In genomic region chr17:48583708-48584582, GRCh38 we compare ENCODE assay signal across 11 cellular contexts. TPM values are rescaled to one million over a fixed set of nuclear protein-coding genes. Genes with fewer than 3 reads are reported as not detected.
A peak's percentile ranks its signal among the peaks of the same experiment; 100 is the strongest.
DNase-seq lines count a peak whose midpoint lies in the region; ATAC-seq, FAIRE-seq and TF ChIP-seq lines count a peak whose summit lies in the region.
"Had no signal": no experiment of that assay in that cellular context is flagged by ENCODE, and none has a peak within 500 bp of the region (broad histone marks: within the 10 kb centered on the region; RNA-seq: fewer than 3 reads in every experiment).

No MANE protein-coding gene starts in this region.

- WGBS in IMR-90 (ENCODE audit: extremely low coverage in 2 of 2, insufficient read length in 1 of 2), 2 experiments: no CpG with 5 or more reads among the region's 3 CpGs
- 23% methylated on average over 3 of the region's 3 CpGs for WGBS in K562 (ENCODE audit: insufficient coverage, low coverage, missing lambda C conversion rate)
- 73% methylated on average over 3 of the region's 3 CpGs for WGBS in right cardiac atrium

- H3K56ac ChIP-seq in IMR-90 (ENCODE audit: extremely low read depth, insufficient read depth, low read length): peak overlapping the region; percentile 82; the same call in 1 of the 2 replicates

- H3K79me2 ChIP-seq in K562 (ENCODE audit: control insufficient read depth, insufficient read depth, low read length): peaks cover 57% of the 10 kb centered on the region

- peak overlapping the region; percentile 97 for H3K23ac ChIP-seq in IMR-90 (ENCODE audit: low read depth, low read length)

- H4K20me1 ChIP-seq in IMR-90 (ENCODE audit: insufficient read depth, low read length): no peaks in the 10 kb centered on the region; the same call in 1 of the 2 replicates
- no peaks in the 10 kb centered on the region for H4K20me1 ChIP-seq in K562 (replicated peaks; ENCODE audit: control insufficient read depth, insufficient read depth, low read length)

- TF ChIP-seq CTCF in IMR-90 (conservative IDR thresholded peaks at IDR 0.05; ENCODE audit: low read depth, low read length): no peak
- no peak for TF ChIP-seq CTCF in K562 (IDR thresholded peaks at IDR 0.05 in 2 of 3, conservative IDR thresholded peaks at IDR 0.05 in 1 of 3; ENCODE audit: insufficient read depth in 2 of 3, low read depth in 1 of 3, low read length in 3 of 3)
- TF ChIP-seq CTCF in nephron progenitor cell (IDR thresholded peaks at IDR 0.05): no peak

- H3K27ac ChIP-seq in CD4-positive, alpha-beta memory T cell (ENCODE audit: low read depth, low read length): no peak overlapping the region
- H3K27ac ChIP-seq in IMR-90 (ENCODE audit: insufficient read depth, low read length) (peak overlapping the region; percentile 100), K562 (ENCODE audit: extremely low read depth, low read depth, low read length) (peak overlapping the region; percentile 95), right cardiac atrium (ENCODE audit: low read length) (no peak overlapping the region)

- H2BK5ac ChIP-seq in IMR-90 (ENCODE audit: low read depth, low read length, poor library complexity, severe bottlenecking): peak overlapping the region; percentile 99

- no peaks in the 10 kb centered on the region for H3K36me3 ChIP-seq in CD4-positive, alpha-beta memory T cell (ENCODE audit: insufficient read depth, low read length)
- H3K36me3 ChIP-seq in IMR-90 (ENCODE audit: control insufficient read depth, insufficient read depth, low read length) (peaks cover 16% of the 10 kb centered on the region; the same call in 1 of the 2 replicates), K562 (ENCODE audit: control insufficient read depth, insufficient read depth, low read length) (no peaks in the 10 kb centered on the region)

- peak overlapping the region in 1 of 7 donors; percentile 66 for H3K27ac Mint-ChIP-seq in CD4-positive, alpha-beta memory T cell
- peak overlapping the region; percentile 100 for H3K27ac Mint-ChIP-seq in nephron progenitor cell
- H3K27ac Mint-ChIP-seq: activated naive CD4-positive, alpha-beta T cell treated with anti-CD3 and anti-CD28 coated beads for 36 hours had no signal

- H4K5ac ChIP-seq in IMR-90 (ENCODE audit: low read depth, low read length): peak overlapping the region; percentile 76

- H2AFZ ChIP-seq in IMR-90 (replicated peaks; ENCODE audit: low read length, poor library complexity): no peak overlapping the region
- H2AFZ ChIP-seq in K562 (ENCODE audit: low read depth, low read length): peak overlapping the region; percentile 35; the same call in 1 of the 2 replicates

- H2BK120ac ChIP-seq in IMR-90 (ENCODE audit: low read depth, low read length): peak overlapping the region; percentile 93

- no peak for TF ChIP-seq POLR2A in IMR-90 (IDR thresholded peaks at IDR 0.05; ENCODE audit: low read depth, low read length)
- TF ChIP-seq POLR2A in K562 (conservative IDR thresholded peaks at IDR 0.05): no peak

- H3K9ac ChIP-seq in IMR-90 (ENCODE audit: low read depth, low read length) (peak overlapping the region; percentile 100), K562 (ENCODE audit: insufficient read depth in 1 of 2, low read depth in 2 of 2, low read length in 2 of 2) (peak overlapping the region in 1 of 2 experiments; percentile 35; a peak in 2 of 4 replicates)

- H2AK5ac ChIP-seq in IMR-90 (ENCODE audit: low read depth, low read length): peak overlapping the region; percentile 87

- H3K4me2 ChIP-seq in IMR-90 (ENCODE audit: low read depth, low read length) (peak overlapping the region; percentile 98), K562 (ENCODE audit: insufficient read depth, low read length) (peak overlapping the region; percentile 90)

- no peak for TF ChIP-seq RAD21 in IMR-90 (IDR thresholded peaks at IDR 0.05; ENCODE audit: low read length)
- no peak for TF ChIP-seq RAD21 in K562 (CRISPR knock-in tag; conservative IDR thresholded peaks at IDR 0.05 in 1 of 2, IDR thresholded peaks at IDR 0.05 in 1 of 2)

- dilution Hi-C loops in IMR-90 (cut with HindIII; ENCODE audit: low sequenced_read_pairs, unreplicated experiment): no loop called here

- no peak for TF ChIP-seq EP300 in K562 (IDR thresholded peaks at IDR 0.05; ENCODE audit: low read length)

- POLR2A ChIA-PET in CD4-positive, alpha-beta memory T cell (lab: Charles Lee; ENCODE audit: partially characterized antibody): interaction anchor here (1.4 kb wide), 1 partner anchor 92 kb away, joined by 6 read pairs; no protein-coding TSS in a partner anchor
- POLR2A ChIA-PET in IMR-90 (lab: Charles Lee; ENCODE audit: unreplicated experiment): interaction anchor here (0.6 to 1.5 kb wide), 3 partner anchors 13 to 28 kb away, joined by 4 to 6 read pairs (median 5); no protein-coding TSS in a partner anchor
- POLR2A ChIA-PET in K562 (lab: Yijun Ruan, JAX): interaction anchor here (2.4 kb wide), 1 partner anchor 9 kb away, joined by 12 read pairs; the partner anchor contains the start of gene HOXB5

- H4K8ac ChIP-seq in IMR-90 (ENCODE audit: low read depth in 2 of 2, low read length in 2 of 2): peak overlapping the region; percentile 82 to 89

- H3K27me3 Mint-ChIP-seq in CD4-positive, alpha-beta memory T cell: peaks cover 59 to 75% of the 10 kb centered on the region in 2 donors
- peaks cover 7% of the 10 kb centered on the region for H3K27me3 Mint-ChIP-seq in nephron progenitor cell (ENCODE audit: low read depth, poor library complexity)

- in situ Hi-C loops in IMR-90 (cut with MboI; ENCODE audit: low sequenced_read_pairs) (no loop called here), K562 (cut with MboI) (no loop called here)

- ATAC-seq in IMR-90 (ENCODE audit: low read depth) (no peak), K562 (no peak), GM21447 (IDR thresholded peaks at IDR 0.05; ENCODE audit: unreplicated experiment) (no peak), right cardiac atrium (no peak)

- H3K4me3 Mint-ChIP-seq in CD4-positive, alpha-beta memory T cell: peak overlapping the region in 6 of 8 donors; percentile 12 to 58 (median 51)
- peak overlapping the region; percentile 99 for H3K4me3 Mint-ChIP-seq in nephron progenitor cell
- H3K4me3 Mint-ChIP-seq: activated naive CD4-positive, alpha-beta T cell treated with anti-CD3 and anti-CD28 coated beads for 36 hours had no signal

- no peaks in the 10 kb centered on the region; the same call in 1 of the 2 replicates for H3K9me1 ChIP-seq in IMR-90 (ENCODE audit: insufficient read depth, low read length)
- H3K9me1 ChIP-seq in K562 (ENCODE audit: control insufficient read depth, insufficient read depth, low read length): no peaks in the 10 kb centered on the region

- H3K4ac ChIP-seq in IMR-90 (ENCODE audit: low read depth, low read length): peak overlapping the region; percentile 99

- H2BK20ac ChIP-seq in IMR-90 (ENCODE audit: low read depth, low read length): peak overlapping the region; percentile 76

- no peak overlapping the region for H2AK9ac ChIP-seq in IMR-90 (replicated peaks; ENCODE audit: low read depth, low read length, poor library complexity)

- intact Hi-C loops in CD4-positive, alpha-beta memory T cell (cut with micrococcal nuclease): no loop called here
- intact Hi-C loops in IMR-90 (cut with micrococcal nuclease) (no loop called here), K562 (cut with micrococcal nuclease) (no loop called here), right cardiac atrium (cut with DNase I) (no loop called here)

- no peak overlapping the region for H3K4me3 ChIP-seq in CD4-positive, alpha-beta memory T cell (ENCODE audit: low read length in 2 of 2)
- H3K4me3 ChIP-seq in IMR-90 (ENCODE audit: insufficient read depth, low read depth, low read length) (peak overlapping the region; percentile 2; the same call in 1 of the 2 replicates), K562 (peak overlapping the region; percentile 50; the same call in 1 of the 2 replicates), right cardiac atrium (ENCODE audit: low read length) (no peak overlapping the region)

- peaks cover 17 to 67% (median 43%) of the 10 kb centered on the region in 4 donors for H3K4me1 Mint-ChIP-seq in CD4-positive, alpha-beta memory T cell
- peaks cover 54% of the 10 kb centered on the region for H3K4me1 Mint-ChIP-seq in nephron progenitor cell

- no peak for FAIRE-seq in K562 (lab: Jason Lieb, UNC)
- FAIRE-seq: islet of Langerhans had no signal

- H3K9me3 ChIP-seq in CD4-positive, alpha-beta memory T cell (ENCODE audit: control insufficient read depth in 1 of 2, low read length in 2 of 2): no peaks in the 10 kb centered on the region
- H3K9me3 ChIP-seq in IMR-90 (ENCODE audit: control insufficient read depth, insufficient read depth, low read length): no peaks in the 10 kb centered on the region
- H3K9me3 ChIP-seq in K562 (replicated peaks; ENCODE audit: control insufficient read depth, insufficient read depth, low read depth, low read length): no peaks in the 10 kb centered on the region
- no peaks in the 10 kb centered on the region for H3K9me3 ChIP-seq in right cardiac atrium (ENCODE audit: control insufficient read depth, low read length)

- H3K4me1 ChIP-seq in CD4-positive, alpha-beta memory T cell (ENCODE audit: insufficient read depth, low read length): peaks cover 50% of the 10 kb centered on the region
- H3K4me1 ChIP-seq in IMR-90 (ENCODE audit: control insufficient read depth, insufficient read depth, low read length) (peaks cover 10% of the 10 kb centered on the region), K562 (replicated peaks in 1 of 2; ENCODE audit: control insufficient read depth in 2 of 2, insufficient read depth in 2 of 2, low read length in 2 of 2) (peaks cover 37 to 46% of the 10 kb centered on the region in 2 experiments), right cardiac atrium (ENCODE audit: control insufficient read depth, insufficient read depth, low read length) (no peaks in the 10 kb centered on the region)

- no peaks in the 10 kb centered on the region for H3K79me1 ChIP-seq in IMR-90 (ENCODE audit: low read depth in 1 of 2, low read length in 2 of 2)

- CTCF ChIA-PET in CD4-positive, alpha-beta memory T cell (lab: Charles Lee; ENCODE audit: partially characterized antibody): interaction anchor here (0.8 to 2.6 kb wide), 7 partner anchors 12 to 276 kb away, joined by 3 to 18 read pairs (median 4); no protein-coding TSS in a partner anchor
- CTCF ChIA-PET in IMR-90 (lab: Yijun Ruan, JAX) (interaction anchor here (1.7 to 1.9 kb wide), 2 partner anchors 9 to 91 kb away, joined by 4 to 5 read pairs; partner anchors contain the start of gene HOXB5), K562 (lab: Yijun Ruan, JAX; ENCODE audit: low intra/inter-chr PET ratio) (interaction anchor here (0.6 kb wide), 1 partner anchor 224 kb away, joined by 3 read pairs; no protein-coding TSS in a partner anchor)

- peaks cover 0 to 8% of the 10 kb centered on the region in 2 donors for H3K36me3 Mint-ChIP-seq in CD4-positive, alpha-beta memory T cell
- H3K36me3 Mint-ChIP-seq in nephron progenitor cell (ENCODE audit: low read depth): peaks cover 88% of the 10 kb centered on the region

- BruUV-seq in IMR-90 (replicated peaks; lab: Mats Ljungman, UMichigan) (no TSS peak), K562 (replicated peaks; lab: Mats Ljungman, UMichigan) (TSS peak; percentile 31)

- H4K91ac ChIP-seq in IMR-90 (ENCODE audit: insufficient read depth, low read depth, low read length): peak overlapping the region; percentile 96

- H3K18ac ChIP-seq in IMR-90 (ENCODE audit: low read depth, low read length): peak overlapping the region; percentile 85

- peak overlapping the region; percentile 75 for H2BK15ac ChIP-seq in IMR-90 (ENCODE audit: low read depth, low read length)

- peaks cover 40% of the 10 kb centered on the region for H3K27me3 ChIP-seq in CD4-positive, alpha-beta memory T cell (ENCODE audit: insufficient read depth, low read length)
- no peaks in the 10 kb centered on the region for H3K27me3 ChIP-seq in IMR-90 (ENCODE audit: control insufficient read depth, insufficient read depth, low read length)
- no peaks in the 10 kb centered on the region for H3K27me3 ChIP-seq in K562 (ENCODE audit: control insufficient read depth in 2 of 2, insufficient read depth in 2 of 2, low read length in 2 of 2)
- H3K27me3 ChIP-seq in right cardiac atrium (ENCODE audit: control insufficient read depth, insufficient read depth): no peaks in the 10 kb centered on the region

- H3K14ac ChIP-seq in IMR-90 (replicated peaks; ENCODE audit: low read depth, low read length): peak overlapping the region; percentile 92

- DNase-seq in CD4-positive, alpha-beta memory T cell: no peak
- DNase-seq in IMR-90 (peak; percentile 39), K562 (ENCODE audit: extremely low read depth in 1 of 4, low spot score in 3 of 4) (peak in 1 of 4 experiments; percentile 31), nephron progenitor cell (no peak), right cardiac atrium (no peak), NCI-H187 (lab: John Stamatoyannopoulos, UW) (no peak)
- DNase-seq: activated naive CD4-positive, alpha-beta T cell treated with anti-CD3 and anti-CD28 coated beads for 36 hours; cortex of kidney; NCI-H2171 treated with DMSO at 0.1 percent for 48 hours had no signal

- no peaks in the 10 kb centered on the region for H3K9me3 Mint-ChIP-seq in CD4-positive, alpha-beta memory T cell
- H3K9me3 Mint-ChIP-seq in nephron progenitor cell: no peaks in the 10 kb centered on the region
- H3K9me3 Mint-ChIP-seq: activated naive CD4-positive, alpha-beta T cell treated with anti-CD3 and anti-CD28 coated beads for 36 hours had no signal

RNA-seq across cellular contexts. Expression of gene HOXB4, which starts 5.8 kb away (rescaled TPM):
- total RNA-seq in CD4-positive, alpha-beta memory T cell: 1 to 10 TPM; 3.1 to 4.5 TPM
- polyA plus RNA-seq in CD4-positive, alpha-beta memory T cell: under 1 TPM; 0.11 to 0.13 TPM
- total RNA-seq in IMR-90 (2012; rRNA removed): 1.9 and 2.0 TPM in 2 replicates
- 7.8 and 8.5 TPM in 2 replicates for polyA plus RNA-seq in IMR-90 (2012; rRNA removed)
- polyA plus RNA-seq in IMR-90 (2012; cell fraction: cytosol; rRNA removed): 2.2 and 4.1 TPM in 2 replicates
- 17.8 and 38.5 TPM in 2 replicates for polyA plus RNA-seq in IMR-90 (2012; cell fraction: nucleus; rRNA removed; ENCODE audit: low replicate concordance)
- 46.4 and 55.0 TPM in 2 replicates for total RNA-seq in K562 (2011; cell fraction: chromatin; rRNA removed; ENCODE audit: low replicate concordance)
- 33.6 and 35.9 TPM in 2 replicates for total RNA-seq in K562 (2011; cell fraction: nucleolus; rRNA removed)
- 34.9 and 40.6 TPM in 2 replicates for total RNA-seq in K562 (2011; cell fraction: nucleoplasm; rRNA removed)
- 23.9 and 26.4 TPM in 2 replicates for total RNA-seq in K562 (2014; rRNA removed)
- total RNA-seq in K562 (2014; rRNA removed; fragmentation: Illumina TruSeq; extraction: Trizol): 10.6 and 10.8 TPM in 2 replicates
- 14.6 and 14.9 TPM in 2 replicates for total RNA-seq in K562 (2015; rRNA removed; fragmentation: Illumina TruSeq; extraction: Trizol)
- total RNA-seq in K562 (2021): 33.2 and 34.9 TPM in 2 replicates
- 9.2 and 13.0 TPM in 2 replicates for polyA plus RNA-seq in K562 (2011; rRNA removed)
- polyA plus RNA-seq in K562 (2011; cell fraction: cytosol; rRNA removed): 10.4 and 12.6 TPM in 2 replicates
- 44.4 and 69.1 TPM in 2 replicates for polyA plus RNA-seq in K562 (2011; cell fraction: nucleus; rRNA removed)
- polyA plus RNA-seq in K562 (2012): 16.3 and 24.5 TPM in 2 replicates
- polyA plus RNA-seq in K562 (2014; fragmentation: Illumina TruSeq; extraction: Trizol): 27.5 and 30.2 TPM in 2 replicates
- polyA plus RNA-seq in K562 (2014; fragmentation: Nextera tagmentation; extraction: Ambion mirVana): 1 to 10 TPM; 1.6 to 2.6 TPM
- polyA plus RNA-seq in K562 (2014; rRNA removed): 22.5 and 27.2 TPM in 2 replicates
- 4.4 and 4.6 TPM in 2 replicates for polyA minus RNA-seq in K562 (2011; rRNA and poly(A)+ RNA removed)
- 5.2 and 7.6 TPM in 2 replicates for polyA minus RNA-seq in K562 (2011; cell fraction: cytosol; rRNA and poly(A)+ RNA removed)
- 14.8 and 17.5 TPM in 2 replicates for polyA minus RNA-seq in K562 (2011; cell fraction: nucleus; rRNA and poly(A)+ RNA removed)
- total RNA-seq in right cardiac atrium: 1 to 10 TPM in 1 of 4 donors, under 1 TPM in 3; 0.38 to 1.1 (median 0.52) TPM
- polyA plus RNA-seq in right cardiac atrium: 1.1 TPM

RNA-seq across cellular contexts. Expression of gene HOXB3, which starts 6.1 kb away (rescaled TPM):
- total RNA-seq in CD4-positive, alpha-beta memory T cell: 10 to 100 TPM; 11.2 to 14.5 TPM
- polyA plus RNA-seq in CD4-positive, alpha-beta memory T cell: under 1 TPM in 1 of 2 donors, not detected in 1; 0.10 TPM
- total RNA-seq in IMR-90 (2012; rRNA removed) (6.3 and 8.6 TPM in 2 replicates), K562 (2014; rRNA removed) (11.8 and 17.2 TPM in 2 replicates), K562 (2014; rRNA removed; fragmentation: Illumina TruSeq; extraction: Trizol) (20.2 and 21.2 TPM in 2 replicates), K562 (2015; rRNA removed; fragmentation: Illumina TruSeq; extraction: Trizol) (24.7 and 28.1 TPM in 2 replicates), K562 (2021) (22.7 and 28.3 TPM in 2 replicates), right cardiac atrium (1 to 10 TPM; 1.2 to 2.3 (median 2.2) TPM)
- polyA plus RNA-seq in IMR-90 (2012; rRNA removed) (59.6 and 76.4 TPM in 2 replicates), K562 (2011; rRNA removed) (15.7 and 21.5 TPM in 2 replicates), K562 (2014; fragmentation: Illumina TruSeq; extraction: Trizol) (23.5 and 27.0 TPM in 2 replicates), K562 (2014; fragmentation: Nextera tagmentation; extraction: Ambion mirVana) (1 to 10 TPM; 2.4 to 2.5 TPM), K562 (2014; rRNA removed) (33.0 and 41.3 TPM in 2 replicates), right cardiac atrium (2.8 TPM)
- polyA plus RNA-seq in IMR-90 (2012; cell fraction: cytosol; rRNA removed): 31.9 and 71.7 TPM in 2 replicates
- polyA plus RNA-seq in IMR-90 (2012; cell fraction: nucleus; rRNA removed; ENCODE audit: low replicate concordance): 383 and 595 TPM in 2 replicates
- total RNA-seq in K562 (2011; cell fraction: chromatin; rRNA removed; ENCODE audit: low replicate concordance): 75.2 and 108 TPM in 2 replicates
- total RNA-seq in K562 (2011; cell fraction: nucleolus; rRNA removed): 47.0 and 47.2 TPM in 2 replicates
- 90.9 and 153 TPM in 2 replicates for total RNA-seq in K562 (2011; cell fraction: nucleoplasm; rRNA removed)
- 11.5 and 17.9 TPM in 2 replicates for polyA plus RNA-seq in K562 (2011; cell fraction: cytosol; rRNA removed)
- 93.6 and 118 TPM in 2 replicates for polyA plus RNA-seq in K562 (2011; cell fraction: nucleus; rRNA removed)
- 19.2 and 37.9 TPM in 2 replicates for polyA plus RNA-seq in K562 (2012)
- 5.3 and 9.5 TPM in 2 replicates for polyA minus RNA-seq in K562 (2011; rRNA and poly(A)+ RNA removed)
- polyA minus RNA-seq in K562 (2011; cell fraction: cytosol; rRNA and poly(A)+ RNA removed): 3.6 and 5.7 TPM in 2 replicates
- polyA minus RNA-seq in K562 (2011; cell fraction: nucleus; rRNA and poly(A)+ RNA removed): 29.2 and 37.0 TPM in 2 replicates

RNA-seq across cellular contexts. Expression of gene HOXB5, which starts 9.6 kb away (rescaled TPM):
- not detected for total RNA-seq in CD4-positive, alpha-beta memory T cell
- polyA plus RNA-seq in CD4-positive, alpha-beta memory T cell: not detected
- total RNA-seq in IMR-90 (2012; rRNA removed) (0.54 and 0.56 TPM in 2 replicates), K562 (2014; rRNA removed) (0.27 and 0.57 TPM in 2 replicates), K562 (2014; rRNA removed; fragmentation: Illumina TruSeq; extraction: Trizol) (0.38 and 0.65 TPM in 2 replicates), K562 (2015; rRNA removed; fragmentation: Illumina TruSeq; extraction: Trizol) (0.75 and 0.80 TPM in 2 replicates), K562 (2021) (2.4 and 2.6 TPM in 2 replicates), right cardiac atrium (under 1 TPM in 3 of 4 donors, not detected in 1; 0.12 to 0.37 (median 0.14) TPM)
- polyA plus RNA-seq in IMR-90 (2012; rRNA removed) (18.0 and 18.1 TPM in 2 replicates), K562 (2011; rRNA removed) (0.36 and 0.87 TPM in 2 replicates), K562 (2014; fragmentation: Illumina TruSeq; extraction: Trizol) (1.4 and 1.5 TPM in 2 replicates), K562 (2014; fragmentation: Nextera tagmentation; extraction: Ambion mirVana) (under 1 TPM; 0.24 to 0.25 TPM), K562 (2014; rRNA removed) (2.7 and 3.2 TPM in 2 replicates), right cardiac atrium (0.14 TPM)
- polyA plus RNA-seq in IMR-90 (2012; cell fraction: cytosol; rRNA removed): 19.7 and 32.7 TPM in 2 replicates
- 13.4 and 16.5 TPM in 2 replicates for polyA plus RNA-seq in IMR-90 (2012; cell fraction: nucleus; rRNA removed; ENCODE audit: low replicate concordance)
- 4.9 and 5.1 TPM in 2 replicates for total RNA-seq in K562 (2011; cell fraction: chromatin; rRNA removed; ENCODE audit: low replicate concordance)
- 1.8 and 2.0 TPM in 2 replicates for total RNA-seq in K562 (2011; cell fraction: nucleolus; rRNA removed)
- 2.4 and 3.7 TPM in 2 replicates for total RNA-seq in K562 (2011; cell fraction: nucleoplasm; rRNA removed)
- polyA plus RNA-seq in K562 (2011; cell fraction: cytosol; rRNA removed): 0.36 and 0.52 TPM in 2 replicates
- polyA plus RNA-seq in K562 (2011; cell fraction: nucleus; rRNA removed): 3.7 TPM in 2 replicates
- 2.9 and 6.4 TPM in 2 replicates for polyA plus RNA-seq in K562 (2012)
- 0.11 and 0.15 TPM in 2 replicates for polyA minus RNA-seq in K562 (2011; rRNA and poly(A)+ RNA removed)
- polyA minus RNA-seq in K562 (2011; cell fraction: cytosol; rRNA and poly(A)+ RNA removed): 0.38 and 0.82 TPM in 2 replicates
- 0.54 and 1.1 TPM in 2 replicates for polyA minus RNA-seq in K562 (2011; cell fraction: nucleus; rRNA and poly(A)+ RNA removed)
- total RNA-seq: activated naive CD4-positive, alpha-beta T cell treated with anti-CD3 and anti-CD28 coated beads for 36 hours had no signal

RNA-seq across cellular contexts. Expression of gene HOXB6, which starts 20.8 kb away (rescaled TPM):
- under 1 TPM in 1 of 2 experiments, not detected in 1; 0.38 TPM for total RNA-seq in CD4-positive, alpha-beta memory T cell
- polyA plus RNA-seq in CD4-positive, alpha-beta memory T cell: not detected
- total RNA-seq in IMR-90 (2012; rRNA removed) (11.1 and 11.9 TPM in 2 replicates), K562 (2014; rRNA removed) (6.5 and 9.1 TPM in 2 replicates), K562 (2014; rRNA removed; fragmentation: Illumina TruSeq; extraction: Trizol) (3.9 and 4.9 TPM in 2 replicates), K562 (2015; rRNA removed; fragmentation: Illumina TruSeq; extraction: Trizol) (7.3 and 7.5 TPM in 2 replicates), K562 (2021) (10.6 and 14.2 TPM in 2 replicates), right cardiac atrium (1 to 10 TPM in 2 of 4 donors, under 1 TPM in 2; 0.74 to 1.8 (median 1.0) TPM)
- polyA plus RNA-seq in IMR-90 (2012; rRNA removed) (42.2 and 48.1 TPM in 2 replicates), K562 (2011; rRNA removed) (2.3 and 3.0 TPM in 2 replicates), K562 (2014; fragmentation: Illumina TruSeq; extraction: Trizol) (4.0 and 7.7 TPM in 2 replicates), K562 (2014; fragmentation: Nextera tagmentation; extraction: Ambion mirVana) (1 to 10 TPM; 1.2 to 1.9 TPM), K562 (2014; rRNA removed) (13.7 and 14.8 TPM in 2 replicates), right cardiac atrium (1.1 TPM)
- 66.4 and 75.0 TPM in 2 replicates for polyA plus RNA-seq in IMR-90 (2012; cell fraction: cytosol; rRNA removed)
- polyA plus RNA-seq in IMR-90 (2012; cell fraction: nucleus; rRNA removed; ENCODE audit: low replicate concordance): 27.7 and 38.2 TPM in 2 replicates
- 18.7 and 26.2 TPM in 2 replicates for total RNA-seq in K562 (2011; cell fraction: chromatin; rRNA removed; ENCODE audit: low replicate concordance)
- 10.4 and 11.2 TPM in 2 replicates for total RNA-seq in K562 (2011; cell fraction: nucleolus; rRNA removed)
- total RNA-seq in K562 (2011; cell fraction: nucleoplasm; rRNA removed): 12.0 and 17.8 TPM in 2 replicates
- polyA plus RNA-seq in K562 (2011; cell fraction: cytosol; rRNA removed): 3.7 and 4.0 TPM in 2 replicates
- polyA plus RNA-seq in K562 (2011; cell fraction: nucleus; rRNA removed): 16.7 and 17.3 TPM in 2 replicates
- 9.7 and 11.7 TPM in 2 replicates for polyA plus RNA-seq in K562 (2012)
- polyA minus RNA-seq in K562 (2011; rRNA and poly(A)+ RNA removed): 0.42 and 0.63 TPM in 2 replicates
- polyA minus RNA-seq in K562 (2011; cell fraction: cytosol; rRNA and poly(A)+ RNA removed): 1.3 TPM in 1 of 2 replicates, not detected in the other
- polyA minus RNA-seq in K562 (2011; cell fraction: nucleus; rRNA and poly(A)+ RNA removed): 3.5 and 8.1 TPM in 2 replicates
- total RNA-seq: activated naive CD4-positive, alpha-beta T cell treated with anti-CD3 and anti-CD28 coated beads for 36 hours had no signal

RNA-seq across cellular contexts. Expression of gene HOXB7, which starts 26.9 kb away (rescaled TPM):
- total RNA-seq in CD4-positive, alpha-beta memory T cell: under 1 TPM in 1 of 2 experiments, not detected in 1; 0.25 TPM
- polyA plus RNA-seq in CD4-positive, alpha-beta memory T cell: 1 to 10 TPM in 1 of 2 donors, under 1 TPM in 1; 0.23 to 1.3 TPM
- total RNA-seq in IMR-90 (2012; rRNA removed) (1.8 and 3.3 TPM in 2 replicates), K562 (2014; rRNA removed) (8.3 and 11.0 TPM in 2 replicates), K562 (2014; rRNA removed; fragmentation: Illumina TruSeq; extraction: Trizol) (13.5 and 14.7 TPM in 2 replicates), K562 (2015; rRNA removed; fragmentation: Illumina TruSeq; extraction: Trizol) (14.8 and 16.7 TPM in 2 replicates), K562 (2021) (8.2 and 10.8 TPM in 2 replicates), right cardiac atrium (under 1 TPM; 0.50 to 0.80 (median 0.59) TPM)
- polyA plus RNA-seq in IMR-90 (2012; rRNA removed) (6.7 and 7.5 TPM in 2 replicates), K562 (2011; rRNA removed) (5.5 and 5.9 TPM in 2 replicates), K562 (2014; fragmentation: Illumina TruSeq; extraction: Trizol) (10.3 and 11.6 TPM in 2 replicates), K562 (2014; fragmentation: Nextera tagmentation; extraction: Ambion mirVana) (1 to 10 TPM; 5.7 to 5.8 TPM), K562 (2014; rRNA removed) (11.1 and 13.9 TPM in 2 replicates), right cardiac atrium (0.48 TPM)
- polyA plus RNA-seq in IMR-90 (2012; cell fraction: cytosol; rRNA removed): 5.2 and 6.4 TPM in 2 replicates
- 1.8 and 2.6 TPM in 2 replicates for polyA plus RNA-seq in IMR-90 (2012; cell fraction: nucleus; rRNA removed; ENCODE audit: low replicate concordance)
- total RNA-seq in K562 (2011; cell fraction: chromatin; rRNA removed; ENCODE audit: low replicate concordance): 1.4 and 3.5 TPM in 2 replicates
- total RNA-seq in K562 (2011; cell fraction: nucleolus; rRNA removed): 0.79 and 1.5 TPM in 2 replicates
- 2.1 TPM in 2 replicates for total RNA-seq in K562 (2011; cell fraction: nucleoplasm; rRNA removed)
- 8.3 and 8.4 TPM in 2 replicates for polyA plus RNA-seq in K562 (2011; cell fraction: cytosol; rRNA removed)
- 2.7 and 3.9 TPM in 2 replicates for polyA plus RNA-seq in K562 (2011; cell fraction: nucleus; rRNA removed)
- 10.4 and 16.5 TPM in 2 replicates for polyA plus RNA-seq in K562 (2012)
- polyA minus RNA-seq in K562 (2011; rRNA and poly(A)+ RNA removed): 1.9 and 2.5 TPM in 2 replicates
- polyA minus RNA-seq in K562 (2011; cell fraction: cytosol; rRNA and poly(A)+ RNA removed): 2.9 and 3.5 TPM in 2 replicates
- polyA minus RNA-seq in K562 (2011; cell fraction: nucleus; rRNA and poly(A)+ RNA removed): 0.67 and 2.3 TPM in 2 replicates

Comparison
In these comparisons a context has a peak if more than half of its experiments do, and no peak if none do; other contexts are left out.
1. H3K27ac ChIP-seq: peak in IMR-90 (single experiment) and K562 (single experiment); none in CD4-positive, alpha-beta memory T cell (single experiment) and right cardiac atrium (single experiment).
2. H3K4me3 ChIP-seq: peak in IMR-90 (single experiment) and K562 (single experiment); none in CD4-positive, alpha-beta memory T cell (0 of 2) and right cardiac atrium (single experiment).